Comparison of ENCODE assay signal across 8 cellular contexts in the genomic region with DNA sequence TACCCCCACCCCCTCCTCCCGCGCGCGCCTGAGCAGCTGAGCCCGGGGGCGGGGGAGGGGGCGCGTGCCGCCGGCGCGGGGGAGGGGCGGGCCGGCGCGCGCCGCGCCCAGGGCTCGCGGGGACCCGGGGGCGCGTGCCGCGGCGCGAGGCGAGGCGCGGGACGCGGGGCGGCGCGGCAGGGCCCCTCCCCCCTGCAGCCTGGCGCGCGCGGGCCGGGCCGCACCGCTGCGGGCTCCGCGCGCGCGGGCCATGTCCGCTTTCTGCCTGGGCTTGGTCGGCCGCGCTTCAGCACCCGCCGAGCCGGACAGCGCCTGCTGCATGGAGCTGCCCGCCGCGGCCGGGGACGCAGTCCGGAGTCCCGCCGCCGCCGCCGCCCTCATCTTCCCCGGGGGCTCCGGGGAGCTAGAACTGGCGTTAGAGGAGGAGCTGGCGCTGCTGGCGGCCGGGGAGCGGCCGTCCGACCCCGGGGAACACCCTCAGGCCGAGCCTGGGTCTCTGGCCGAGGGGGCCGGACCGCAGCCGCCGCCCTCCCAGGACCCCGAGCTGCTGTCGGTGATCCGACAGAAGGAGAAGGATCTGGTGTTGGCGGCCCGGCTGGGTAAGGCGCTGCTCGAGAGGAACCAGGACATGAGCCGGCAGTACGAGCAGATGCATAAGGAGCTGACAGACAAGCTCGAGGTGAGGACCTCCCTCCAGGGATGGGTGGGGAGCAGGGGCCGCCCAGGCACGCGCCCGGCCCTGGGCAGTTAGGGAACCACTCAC. TPM values are rescaled to one million over a fixed set of nuclear protein-coding genes. Genes with fewer than 3 reads are reported as not detected.
DNase-seq lines count a peak whose midpoint lies in the region; ATAC-seq and TF ChIP-seq lines count a peak whose summit lies in the region.

No MANE protein-coding gene starts in this region.

- H3K27ac ChIP-seq in AG04450 (ENCODE audit: low read depth, low read length) (no peak overlapping the region), foreskin keratinocyte (no peak overlapping the region), neural progenitor cell (no peak overlapping the region)

- no peaks in the 10 kb centered on the region for H3K79me2 ChIP-seq in neural progenitor cell (ENCODE audit: low read depth)

- CTCF ChIA-PET in AG04450 (lab: Charles Lee), result interaction anchor here (0.7 kb wide), 1 partner anchor 51 kb away, joined by 3 read pairs; no protein-coding TSS in a partner anchor

- peak overlapping the region; percentile 87 for H3K4me2 ChIP-seq in neural progenitor cell

- peak; percentile 19 for ATAC-seq in GM18520 (IDR thresholded peaks at IDR 0.05; ENCODE audit: unreplicated experiment)
- ATAC-seq in HG03135 (IDR thresholded peaks at IDR 0.05; ENCODE audit: unreplicated experiment), result peak; percentile 40
- peak; percentile 34 for ATAC-seq in foreskin keratinocyte

- H3K9me3 ChIP-seq in AG04450 (ENCODE audit: control insufficient read depth, insufficient read depth, low read length) (no peaks in the 10 kb centered on the region), neural progenitor cell (ENCODE audit: low read depth) (no peaks in the 10 kb centered on the region)

- H3K36me3 Mint-ChIP-seq in neural progenitor cell, result peaks cover 2% of the 10 kb centered on the region

- H3K9me3 Mint-ChIP-seq in neural progenitor cell, result no peaks in the 10 kb centered on the region

- H3K4me3 Mint-ChIP-seq in neural progenitor cell, result peak overlapping the region; percentile 89

- TF ChIP-seq CTCF in AG04450 (IDR thresholded peaks at IDR 0.05; ENCODE audit: low read depth, low read length), result no peak
- TF ChIP-seq CTCF in foreskin keratinocyte (conservative IDR thresholded peaks at IDR 0.05), result no peak
- no peak for TF ChIP-seq CTCF in neural progenitor cell (IDR thresholded peaks at IDR 0.05)

- H3K36me3 ChIP-seq in neural progenitor cell, result no peaks in the 10 kb centered on the region

- DNase-seq in AG04450 (ENCODE audit: low read depth, low spot score) (peak; percentile 8), RPMI7951 (ENCODE audit: low read depth) (peak; percentile 64), foreskin keratinocyte (peak in 1 of 2 donors; percentile 19), neural progenitor cell (ENCODE audit: low spot score) (peak; percentile 96), superior temporal gyrus (ENCODE audit: extremely low spot score) (peak; percentile 46)
- peak; percentile 53 for DNase-seq in activated gamma-delta T cell treated with anti-CD3 and anti-CD28 coated beads, Interleukin-2, amount 50 U/mL, for 16 hours (ENCODE audit: low read depth)

- peaks cover 16% of the 10 kb centered on the region for H3K4me1 Mint-ChIP-seq in neural progenitor cell

- peaks cover 27% of the 10 kb centered on the region for H3K27me3 ChIP-seq in AG04450 (ENCODE audit: control insufficient read depth, insufficient read depth, low read length)
- peaks cover 4% of the 10 kb centered on the region for H3K27me3 ChIP-seq in foreskin keratinocyte
- peaks cover 44% of the 10 kb centered on the region for H3K27me3 ChIP-seq in neural progenitor cell

- H2AFZ ChIP-seq in neural progenitor cell (replicated peaks), result peak overlapping the region; percentile 70

- H3K4me1 ChIP-seq in foreskin keratinocyte, result no peaks in the 10 kb centered on the region
- H3K4me1 ChIP-seq in neural progenitor cell, result peaks cover 15% of the 10 kb centered on the region

- H3K4me3 ChIP-seq in AG04450 (ENCODE audit: low read depth, low read length), result peak overlapping the region; percentile 53
- peak overlapping the region; percentile 60 for H3K4me3 ChIP-seq in neural progenitor cell

- H3K27me3 Mint-ChIP-seq in neural progenitor cell (ENCODE audit: insufficient read depth, low read depth), result peaks cover 29% of the 10 kb centered on the region

- H3K27ac Mint-ChIP-seq in neural progenitor cell, result no peak overlapping the region

- H3K9ac ChIP-seq in neural progenitor cell, result no peak overlapping the region

- H4K20me1 ChIP-seq in neural progenitor cell (ENCODE audit: low read depth), result peaks cover 20% of the 10 kb centered on the region

- POLR2A ChIA-PET in AG04450 (lab: Yijun Ruan, JAX), result no interaction called here

- H3F3A ChIP-seq in neural progenitor cell (ENCODE audit: low read depth), result peaks cover 30% of the 10 kb centered on the region

RNA-seq across cellular contexts. Expression of gene BICDL1, which starts 0.8 kb away (rescaled TPM):
- polyA plus RNA-seq in AG04450 (2011; rRNA removed) (not detected in 2 replicates), foreskin keratinocyte (4.2 and 4.4 TPM in 2 replicates)
- not detected in 2 replicates for polyA minus RNA-seq in AG04450 (2011; rRNA and poly(A)+ RNA removed)
- total RNA-seq in RPMI7951 (2014; rRNA removed; shearing (Covaris generic)), result not detected in 2 replicates
- total RNA-seq in foreskin keratinocyte (6.4 and 7.0 TPM in 2 replicates), neural progenitor cell (ENCODE audit: low replicate concordance) (2.5 and 3.8 TPM in 2 replicates)
